23 cellular contexts compared by ENCODE assay signal in the genomic region with DNA sequence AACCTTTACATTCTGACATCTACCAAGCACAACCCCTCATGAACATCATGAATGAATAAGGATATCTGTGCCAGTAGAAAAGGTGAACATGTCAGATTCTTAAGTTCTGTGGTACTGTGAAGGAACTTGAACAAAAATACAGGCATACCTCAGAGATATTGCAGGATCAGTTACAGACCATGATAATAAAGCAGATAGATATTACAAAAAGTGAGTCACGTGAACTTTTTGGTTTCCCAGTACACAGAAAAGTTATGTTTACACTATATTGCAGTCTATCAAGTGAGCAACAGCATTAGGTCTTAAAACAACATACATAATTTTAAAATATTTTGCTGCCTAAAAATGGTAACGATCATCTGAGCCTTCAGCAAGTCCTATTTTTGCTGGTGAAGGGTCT.
"Had no signal": no experiment of that assay in that cellular context is flagged by ENCODE, and none has a peak within 500 bp of the region (broad histone marks: within the 10 kb centered on the region; RNA-seq: fewer than 3 reads in every experiment).

No MANE protein-coding gene starts in this region.

- DNase-seq: occipital lobe; ovary; posterior cingulate gyrus; psoas muscle; right cardiac atrium; right lobe of liver; sigmoid colon; small intestine; stimulated activated CD4-positive, alpha-beta T cell treated with anti-CD3 and anti-CD28 coated beads, Interleukin-15, amount 100 ng/mL, for 24 hours; stimulated activated CD4-positive, alpha-beta T cell treated with anti-CD3 and anti-CD28 coated beads, Interleukin-2, amount 100 ng/mL, for 24 hours; stimulated activated CD4-positive, alpha-beta T cell treated with anti-CD3 and anti-CD28 coated beads, Interleukin-2, amount 100 ng/mL, for 48 hours; stimulated activated CD4-positive, alpha-beta T cell treated with anti-CD3 and anti-CD28 coated beads, Interleukin-4, amount 100 ng/mL, for 24 hours; stimulated activated naive B cell treated with anti-CD40 and anti-IgM and Interleukin-4, amounts not matched to agents 10 μg/mL and 1 μg/mL and 100 μg/mL, for 72 hours; stimulated activated naive CD4-positive, alpha-beta T cell treated with Interleukin-2 at 50 U/mL for 16 hours; stomach; thyroid gland; trophoblast cell; upper lobe of left lung had no signal

- H3K4me3 ChIP-seq: neural progenitor cell, ovary, psoas muscle, right lobe of liver, sigmoid colon, stomach, thoracic aorta, thyroid gland, tibial nerve, upper lobe of left lung, vagina had no signal

- FAIRE-seq: small intestine, urothelium cell line had no signal
